18 cellular contexts compared by ENCODE assay signal in the genomic region with DNA sequence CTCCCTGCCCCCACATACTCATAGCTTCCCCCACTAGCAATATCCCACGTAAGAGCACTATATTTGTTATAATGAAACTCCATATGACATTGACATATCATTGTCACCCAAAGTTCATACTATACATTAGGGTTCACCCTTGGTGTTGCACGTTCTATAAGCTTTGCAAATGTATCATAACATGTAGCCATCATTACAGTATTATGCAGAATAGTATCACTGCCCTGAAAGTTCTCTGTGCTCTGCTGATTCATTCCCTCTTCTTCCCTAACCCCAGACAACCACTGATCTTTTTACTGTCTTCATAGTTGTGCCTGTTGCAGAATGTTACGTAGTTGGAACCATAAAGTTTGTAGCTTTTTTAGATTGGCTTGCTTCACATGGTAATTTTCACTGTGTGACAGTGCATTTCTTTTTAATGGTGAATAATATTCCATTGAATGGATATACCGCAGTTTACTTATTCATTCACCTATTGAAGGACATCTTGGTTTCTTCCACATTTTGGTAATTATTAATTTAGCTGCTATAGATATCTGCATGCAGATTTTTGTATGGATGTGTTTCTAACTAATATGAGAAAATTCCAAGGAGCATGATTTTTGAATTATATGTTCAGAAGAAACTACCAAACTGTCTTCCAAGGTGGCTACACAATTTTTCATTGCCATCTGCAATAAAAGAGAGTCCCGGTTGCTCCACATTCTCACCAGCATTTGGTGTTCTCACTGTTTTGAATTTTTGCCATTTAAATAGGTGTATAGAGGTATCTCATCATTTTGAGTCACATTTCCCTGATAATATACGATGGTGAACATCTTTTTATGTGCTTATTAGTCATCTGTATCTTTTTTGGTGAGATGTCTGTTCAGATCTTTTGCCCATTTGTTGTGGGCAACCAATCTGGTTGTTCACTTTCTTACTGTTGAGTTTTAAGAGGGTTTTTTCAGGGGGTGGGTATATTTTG. TPM values are rescaled to one million over a fixed set of nuclear protein-coding genes. Genes with fewer than 3 reads are reported as not detected.
DNase-seq lines count a peak whose midpoint lies in the region; ATAC-seq and TF ChIP-seq lines count a peak whose summit lies in the region.
"Had no signal": no experiment of that assay in that cellular context is flagged by ENCODE, and none has a peak within 500 bp of the region (broad histone marks: within the 10 kb centered on the region; RNA-seq: fewer than 3 reads in every experiment).

No MANE protein-coding gene starts in this region.

- no peak overlapping the region for H2BK12ac ChIP-seq in neuronal stem cell (ENCODE audit: low read length)

- no peak overlapping the region for H3K14ac ChIP-seq in neuronal stem cell (ENCODE audit: low read length)

- peak overlapping the region in 3 of 4 donors; percentile 38 to 94 (median 89) for H3K27ac ChIP-seq in tibial nerve
- H3K27ac ChIP-seq in neuronal stem cell (replicated peaks; ENCODE audit: low read length), result no peak overlapping the region

- H2BK5ac ChIP-seq in neuronal stem cell (ENCODE audit: low read length), result no peak overlapping the region

- H3K4me1 Mint-ChIP-seq in chondrocyte (ENCODE audit: low read depth) (peaks cover 48% of the 10 kb centered on the region), neural crest cell (peaks cover 61% of the 10 kb centered on the region)

- no peak overlapping the region for H3K4me3 ChIP-seq in tibial nerve
- no peak overlapping the region for H3K4me3 ChIP-seq in neuronal stem cell (ENCODE audit: low read length in 2 of 2)
- H3K4me3 ChIP-seq: K562 had no signal

- H3K23ac ChIP-seq in neuronal stem cell (ENCODE audit: low read depth, low read length, poor library complexity), result no peak overlapping the region

- H3K18ac ChIP-seq in neuronal stem cell (ENCODE audit: low read length), result no peak overlapping the region

- no peak overlapping the region for H3K4me2 ChIP-seq in neuronal stem cell (ENCODE audit: insufficient read depth, low read length, poor library complexity, severe bottlenecking)

- H3K4me1 ChIP-seq in tibial nerve (peaks cover 0 to 50% (median 16%) of the 10 kb centered on the region in 4 donors), neuronal stem cell (ENCODE audit: control insufficient read depth in 2 of 2, insufficient read depth in 1 of 2, low read depth in 1 of 2, low read length in 2 of 2) (peaks cover 7 to 12% of the 10 kb centered on the region in 2 donors)

- no peak for TF ChIP-seq POLR2A in tibial nerve (IDR thresholded peaks at IDR 0.05)

- H4K91ac ChIP-seq in neuronal stem cell (ENCODE audit: low read depth, low read length, poor library complexity), result no peak overlapping the region

- H3K36me3 Mint-ChIP-seq in activated naive CD4-positive, alpha-beta T cell treated with anti-CD3 and anti-CD28 coated beads, Interleukin-2, amount 50 U/mL, for 72 hours, result peaks cover 0 to 14% of the 10 kb centered on the region in 2 donors
- no peaks in the 10 kb centered on the region for H3K36me3 Mint-ChIP-seq in chondrocyte (ENCODE audit: low read depth)
- H3K36me3 Mint-ChIP-seq in neural crest cell (ENCODE audit: low read depth), result peaks cover 10% of the 10 kb centered on the region
- H3K36me3 Mint-ChIP-seq: natural killer cell had no signal

- H3K4me3 Mint-ChIP-seq in chondrocyte (ENCODE audit: unreplicated experiment) (no peak overlapping the region), neural crest cell (no peak overlapping the region)
- H3K4me3 Mint-ChIP-seq: memory B cell, natural killer cell had no signal

- no peak overlapping the region for H4K8ac ChIP-seq in neuronal stem cell (ENCODE audit: low read depth, low read length)

- H3K79me1 ChIP-seq in neuronal stem cell (ENCODE audit: low read depth, low read length), result no peaks in the 10 kb centered on the region

- peaks cover 0 to 5% of the 10 kb centered on the region in 2 donors for H3K9me3 Mint-ChIP-seq in activated naive CD4-positive, alpha-beta T cell treated with anti-CD3 and anti-CD28 coated beads, Interleukin-2, amount 50 U/mL, for 72 hours
- peaks cover 5% of the 10 kb centered on the region for H3K9me3 Mint-ChIP-seq in chondrocyte (ENCODE audit: low read depth)
- H3K9me3 Mint-ChIP-seq in neural crest cell, result peaks cover 6% of the 10 kb centered on the region
- H3K9me3 Mint-ChIP-seq: natural killer cell had no signal

- H3K4ac ChIP-seq in neuronal stem cell (ENCODE audit: low read length), result no peak overlapping the region

- H3K27me3 ChIP-seq in tibial nerve, result no peaks in the 10 kb centered on the region
- H3K27me3 ChIP-seq in neuronal stem cell (ENCODE audit: control insufficient read depth in 3 of 3, insufficient read depth in 3 of 3, low read depth in 1 of 3, low read length in 3 of 3), result no peaks in the 10 kb centered on the region

- no peak overlapping the region for H2BK15ac ChIP-seq in neuronal stem cell (ENCODE audit: low read length)

- H3K36me3 ChIP-seq in tibial nerve, result no peaks in the 10 kb centered on the region
- no peaks in the 10 kb centered on the region for H3K36me3 ChIP-seq in neuronal stem cell (replicated peaks in 1 of 2; ENCODE audit: control insufficient read depth in 2 of 2, insufficient read depth in 2 of 2, low read length in 2 of 2)

- H3K27ac Mint-ChIP-seq in activated naive CD4-positive, alpha-beta T cell treated with anti-CD3 and anti-CD28 coated beads, Interleukin-2, amount 50 U/mL, for 72 hours, result no peak overlapping the region
- H3K27ac Mint-ChIP-seq in chondrocyte (ENCODE audit: unreplicated experiment) (peak overlapping the region; percentile 11), neural crest cell (ENCODE audit: unreplicated experiment) (peak overlapping the region; percentile 30)
- H3K27ac Mint-ChIP-seq: memory B cell, natural killer cell had no signal

- H3K9ac ChIP-seq in neuronal stem cell (ENCODE audit: low read depth, low read length, poor library complexity), result no peak overlapping the region

- H3K9me3 ChIP-seq in tibial nerve (no peaks in the 10 kb centered on the region), neuronal stem cell (replicated peaks in 1 of 2; ENCODE audit: control insufficient read depth in 2 of 2, insufficient read depth in 1 of 2, low read depth in 1 of 2, low read length in 2 of 2) (peaks cover 2 to 11% of the 10 kb centered on the region in 2 donors)

- 74 to 77% methylated on average over 6 of the region's 6 CpGs for WGBS in tibial nerve, 2 donors
- WGBS in neuronal stem cell (ENCODE audit: extremely low coverage in 2 of 2, insufficient read length in 2 of 2, insufficient replicate concordance in 1 of 2), 2 donors, result no CpG with 5 or more reads among the region's 6 CpGs

- H2AFZ ChIP-seq in neuronal stem cell (ENCODE audit: low read length), result no peak overlapping the region

- no peak overlapping the region for H2AK5ac ChIP-seq in neuronal stem cell (ENCODE audit: low read depth, low read length)

- H3K27me3 Mint-ChIP-seq in chondrocyte (ENCODE audit: low read depth) (no peaks in the 10 kb centered on the region), neural crest cell (ENCODE audit: low read depth) (no peaks in the 10 kb centered on the region)

- TF ChIP-seq EP300 in tibial nerve (IDR thresholded peaks at IDR 0.05), result no peak

- H2BK120ac ChIP-seq in neuronal stem cell (ENCODE audit: low read depth, low read length), result no peak overlapping the region

- TF ChIP-seq CTCF in chondrocyte (IDR thresholded peaks at IDR 0.05) (no peak), neural crest cell (conservative IDR thresholded peaks at IDR 0.05) (no peak), tibial nerve (IDR thresholded peaks at IDR 0.05) (no peak)

- ATAC-seq in activated naive CD4-positive, alpha-beta T cell treated with anti-CD3 and anti-CD28 coated beads, Interleukin-2, amount 50 U/mL, for 72 hours, result peak; percentile 63 to 67
- ATAC-seq in HG02970 (IDR thresholded peaks at IDR 0.05; ENCODE audit: low FRiP score, unreplicated experiment) (no peak), GM18873 (IDR thresholded peaks at IDR 0.05; ENCODE audit: low FRiP score, unreplicated experiment) (no peak)
- ATAC-seq: K562, natural killer cell had no signal

- DNase-seq in activated naive CD4-positive, alpha-beta T cell treated with anti-CD3 and anti-CD28 coated beads, Interleukin-2, amount 50 U/mL, for 72 hours (ENCODE audit: low spot score in 2 of 2), result no peak
- DNase-seq in activated naive CD4-positive, alpha-beta T cell (lab: John Stamatoyannopoulos, UW), result no peak
- no peak for DNase-seq in chondrocyte (ENCODE audit: low spot score)
- DNase-seq in neural crest cell (ENCODE audit: low read depth, low spot score), result no peak
- DNase-seq in tibial nerve (ENCODE audit: low spot score in 2 of 2), result no peak
- DNase-seq in neuronal stem cell (ENCODE audit: low spot score), result no peak
- DNase-seq: activated CD4-positive, alpha-beta T cell treated with anti-CD3 and anti-CD28 coated beads, Interleukin-2, amount 50 U/mL, for 1 hour; DND-41; MV-4-11; natural killer cell; NCI-H187 treated with DMSO at 0.1 percent for 48 hours; NK-92 treated with Interleukin-12 subunit alpha and Interleukin-12 subunit beta, amount 100 ng/mL, for 24 hours; stimulated activated CD4-positive, alpha-beta T cell treated with anti-CD3 and anti-CD28 coated beads, Interleukin-12 subunit alpha, Interleukin-12 subunit beta, amount 100 ng/mL, for 4 hours had no signal

RNA-seq across cellular contexts. Expression of a gene that starts 59.7 kb away (rescaled TPM):
- total RNA-seq in activated naive CD4-positive, alpha-beta T cell treated with anti-CD3 and anti-CD28 coated beads, Interleukin-2, amount 50 U/mL, for 72 hours, result 10 to 100 TPM; 34.5 to 63.3 TPM
- total RNA-seq in chondrocyte (1.7 to 1.8 TPM in 2 of 3 replicates, not detected in the other), neural crest cell (66.7 and 67.0 TPM in 2 replicates), tibial nerve (10 to 100 TPM in 2 of 4 donors, 1 to 10 TPM in 2; 4.5 to 12.6 (median 8.7) TPM)
- polyA plus RNA-seq in neuronal stem cell (2013, experiment 1 of 2), result 82.5 TPM
- polyA plus RNA-seq in neuronal stem cell (2013, experiment 2 of 2), result 81.2 TPM
- total RNA-seq: H4 had no signal
- polyA plus RNA-seq: K562 had no signal

Comparison
In these comparisons a context has a peak if more than half of its experiments do, and no peak if none do; other contexts are left out.
1. ATAC-seq: peak in activated naive CD4-positive, alpha-beta T cell treated with anti-CD3 and anti-CD28 coated beads, Interleukin-2, amount 50 U/mL, for 72 hours (2 of 2); none in HG02970 (single experiment) and GM18873 (single experiment).
2. H3K27ac Mint-ChIP-seq: peak in chondrocyte (single experiment) and neural crest cell (single experiment); none in activated naive CD4-positive, alpha-beta T cell treated with anti-CD3 and anti-CD28 coated beads, Interleukin-2, amount 50 U/mL, for 72 hours (0 of 2).